ENCODE assay signal across 16 cellular contexts in the genomic region with DNA sequence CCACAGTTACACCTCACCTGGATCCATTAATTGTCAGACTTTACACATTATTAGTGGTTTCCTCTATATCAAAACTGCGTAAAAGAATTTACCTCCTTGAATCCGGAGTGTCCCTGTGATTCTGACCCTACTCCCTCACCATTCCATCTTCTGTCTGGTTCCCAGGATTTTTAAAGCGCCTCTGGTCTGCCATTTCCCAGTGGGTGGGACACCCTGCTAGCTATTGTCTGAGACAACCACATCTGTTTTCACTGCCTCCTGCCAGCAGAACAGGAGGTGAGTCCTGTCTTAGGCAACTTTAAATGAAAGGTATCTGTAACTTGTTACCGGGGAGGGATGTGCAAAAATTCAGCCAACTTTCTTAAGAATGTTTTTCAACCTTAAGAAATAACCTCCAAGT. TPM values are rescaled to one million over a fixed set of nuclear protein-coding genes. Genes with fewer than 3 reads are reported as not detected.
DNase-seq lines count a peak whose midpoint lies in the region; ATAC-seq and TF ChIP-seq lines count a peak whose summit lies in the region.
"Had no signal": no experiment of that assay in that cellular context is flagged by ENCODE, and none has a peak within 500 bp of the region (broad histone marks: within the 10 kb centered on the region; RNA-seq: fewer than 3 reads in every experiment).

No MANE protein-coding gene starts in this region.

- H3K27me3 ChIP-seq in Loucy (ENCODE audit: insufficient read depth, low read length, poor library complexity, severe bottlenecking) (no peaks in the 10 kb centered on the region), ectodermal cell (ENCODE audit: control insufficient read depth, insufficient read depth, low read length, poor library complexity, severe bottlenecking) (peaks cover 24% of the 10 kb centered on the region), neuron (ENCODE audit: insufficient read depth, low read length) (no peaks in the 10 kb centered on the region)

- intact Hi-C loops in activated naive CD4-positive, alpha-beta T cell treated with anti-CD3 and anti-CD28 coated beads for 36 hours (cut with micrococcal nuclease): no loop called here

- peaks cover 5% of the 10 kb centered on the region for H3K4me1 Mint-ChIP-seq in activated naive CD4-positive, alpha-beta T cell treated with anti-CD3 and anti-CD28 coated beads for 36 hours (ENCODE audit: low read depth)

- no peak overlapping the region for H3K27ac ChIP-seq in ectodermal cell (ENCODE audit: insufficient read depth, low read depth, low read length, poor library complexity, severe bottlenecking)
- H3K27ac ChIP-seq: HL-60, psoas muscle had no signal

- peaks cover 19% of the 10 kb centered on the region; the same call in 1 of the 2 replicates for H3K79me2 ChIP-seq in Loucy (ENCODE audit: insufficient read depth, low read length)

- H3K36me3 Mint-ChIP-seq in activated naive CD4-positive, alpha-beta T cell treated with anti-CD3 and anti-CD28 coated beads for 36 hours (ENCODE audit: low read depth): no peaks in the 10 kb centered on the region

- H2AFZ ChIP-seq in Loucy (ENCODE audit: low read length): no peak overlapping the region
- H2AFZ ChIP-seq in neuron (ENCODE audit: low read depth, low read length): no peak overlapping the region

- WGBS in ectodermal cell, 2 experiments: 33 to 39% methylated on average over 4 of the region's 4 CpGs

- no peaks in the 10 kb centered on the region for H4K20me1 ChIP-seq in Loucy (ENCODE audit: insufficient read depth, low read length, poor library complexity, severe bottlenecking)

- no peaks in the 10 kb centered on the region for H3F3A ChIP-seq in Loucy (ENCODE audit: low read depth)

- H3K9me3 ChIP-seq in Loucy (ENCODE audit: insufficient read depth, low read depth, low read length) (no peaks in the 10 kb centered on the region), ectodermal cell (ENCODE audit: control insufficient read depth, low read length) (no peaks in the 10 kb centered on the region), neuron (ENCODE audit: low read length) (no peaks in the 10 kb centered on the region)
- H3K9me3 ChIP-seq: psoas muscle had no signal

- H3K4me3 Mint-ChIP-seq in activated naive CD4-positive, alpha-beta T cell treated with anti-CD3 and anti-CD28 coated beads for 36 hours: peak overlapping the region; percentile 44

- no peaks in the 10 kb centered on the region for H3K9me2 ChIP-seq in Loucy (replicated peaks; ENCODE audit: low read depth, low read length)

- CTCF ChIA-PET in activated naive CD4-positive, alpha-beta T cell treated with anti-CD3 and anti-CD28 coated beads for 36 hours (lab: Charles Lee): interaction anchor here (1.7 kb wide), 1 partner anchor 12 kb away, joined by 4 read pairs; no protein-coding TSS in a partner anchor

- H3K36me3 ChIP-seq in Loucy (ENCODE audit: insufficient read depth, low read length) (no peaks in the 10 kb centered on the region), ectodermal cell (ENCODE audit: control insufficient read depth, insufficient read depth, low read length) (no peaks in the 10 kb centered on the region), neuron (ENCODE audit: insufficient read depth, low read length) (peaks cover 5% of the 10 kb centered on the region)

- peaks cover 36% of the 10 kb centered on the region for H3K27me3 Mint-ChIP-seq in activated naive CD4-positive, alpha-beta T cell treated with anti-CD3 and anti-CD28 coated beads for 36 hours (ENCODE audit: low read depth)

- TF ChIP-seq CTCF in Loucy (conservative IDR thresholded peaks at IDR 0.05; ENCODE audit: low read length): no peak

- no peak for DNase-seq in activated naive CD4-positive, alpha-beta T cell treated with anti-CD3 and anti-CD28 coated beads for 36 hours
- no peak for DNase-seq in activated naive CD4-positive, alpha-beta T cell treated with anti-CD3 and anti-CD28 coated beads, Interleukin-2, amount 50 U/mL, for 16 hours
- no peak for DNase-seq in DMS53 (lab: John Stamatoyannopoulos, UW)
- DNase-seq: dorsolateral prefrontal cortex; H9; NCI-H2107; NK-92 treated with Interleukin-12 subunit alpha and Interleukin-12 subunit beta, amount 100 ng/mL, for 24 hours; psoas muscle; Right ventricle myocardium superior; trophoblast cell had no signal

- H3K4me1 ChIP-seq in Loucy (ENCODE audit: insufficient read depth, low read length, poor library complexity, severe bottlenecking) (peaks cover 11% of the 10 kb centered on the region), ectodermal cell (ENCODE audit: control insufficient read depth, insufficient read depth, low read length) (peaks cover 18% of the 10 kb centered on the region), neuron (ENCODE audit: insufficient read depth, low read length) (peaks cover 16% of the 10 kb centered on the region)

- ATAC-seq in GM19351 (IDR thresholded peaks at IDR 0.05; ENCODE audit: unreplicated experiment) (no peak), HG02623 (IDR thresholded peaks at IDR 0.05; ENCODE audit: unreplicated experiment) (no peak)
- ATAC-seq: psoas muscle had no signal

- H3K9me3 Mint-ChIP-seq in activated naive CD4-positive, alpha-beta T cell treated with anti-CD3 and anti-CD28 coated beads for 36 hours: no peaks in the 10 kb centered on the region
- H3K9me3 Mint-ChIP-seq: H9 had no signal

- H3K4me2 ChIP-seq in Loucy (ENCODE audit: low read depth, low read length, poor library complexity, severe bottlenecking): peak overlapping the region; percentile 65

- H3K27ac Mint-ChIP-seq in activated naive CD4-positive, alpha-beta T cell treated with anti-CD3 and anti-CD28 coated beads for 36 hours: no peak overlapping the region
- H3K27ac Mint-ChIP-seq: H9 had no signal

- H3K4me3 ChIP-seq in Loucy (ENCODE audit: low read length, poor library complexity, severe bottlenecking) (peak overlapping the region; percentile 85), ectodermal cell (ENCODE audit: insufficient read depth, low read depth, low read length) (peak overlapping the region; percentile 7), neuron (ENCODE audit: low read length) (peak overlapping the region; percentile 95)

- H3K9ac ChIP-seq in Loucy (ENCODE audit: low read depth, low read length, poor library complexity, severe bottlenecking): peak overlapping the region; percentile 88

RNA-seq across cellular contexts. Expression of a gene that starts 2.3 kb away (rescaled TPM):
- total RNA-seq in activated naive CD4-positive, alpha-beta T cell treated with anti-CD3 and anti-CD28 coated beads for 36 hours: 1 to 10 TPM; 2.7 to 3.2 TPM
- polyA plus RNA-seq in ectodermal cell (2013, experiment 1 of 4): 212 TPM
- 213 TPM for polyA plus RNA-seq in ectodermal cell (2013, experiment 2 of 4)
- 173 TPM for polyA plus RNA-seq in ectodermal cell (2013, experiment 3 of 4)
- 193 TPM for polyA plus RNA-seq in ectodermal cell (2013, experiment 4 of 4)

Comparison
In these comparisons a context has a peak if more than half of its experiments do, and no peak if none do; other contexts are left out.
1. H3K4me3 ChIP-seq: peak in every context shown above with its lines; median percentile 95 in neuron; 85 in Loucy; 7 in ectodermal cell.